9 cellular contexts compared by ENCODE assay signal in the genomic region with DNA sequence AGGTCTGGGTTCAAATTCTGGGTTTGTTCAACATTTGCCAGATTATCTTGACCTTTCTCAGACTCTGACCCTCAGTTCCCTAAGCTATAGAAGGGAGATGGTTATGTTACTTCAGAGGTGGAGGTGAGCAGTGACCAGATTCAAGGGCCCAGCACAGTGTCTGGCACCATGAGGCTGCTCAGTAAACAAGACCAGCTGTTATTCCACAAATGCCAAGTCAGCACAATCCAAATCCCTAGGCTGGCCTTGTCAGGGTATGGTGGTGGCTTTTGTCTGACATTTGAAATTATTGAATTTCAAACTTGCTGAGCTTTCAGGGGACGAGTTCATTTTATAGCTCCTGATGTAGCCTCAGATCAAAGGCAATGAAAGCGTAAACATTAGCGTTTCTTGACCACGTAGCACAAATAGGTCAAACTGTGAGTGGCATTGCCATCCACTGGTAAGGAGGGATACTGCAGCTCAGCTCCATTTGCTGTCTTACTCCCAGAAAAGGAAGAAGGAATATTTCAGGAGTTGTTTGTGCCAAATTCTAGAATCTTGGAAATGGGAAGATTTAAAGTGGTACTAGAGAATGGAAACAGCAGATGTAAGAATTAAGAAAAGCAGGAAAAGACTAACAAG.
DNase-seq lines count a peak whose midpoint lies in the region; ATAC-seq and TF ChIP-seq lines count a peak whose summit lies in the region.
"Had no signal": no experiment of that assay in that cellular context is flagged by ENCODE, and none has a peak within 500 bp of the region (broad histone marks: within the 10 kb centered on the region; RNA-seq: fewer than 3 reads in every experiment).

No MANE protein-coding gene starts in this region.

- H3K9me3 ChIP-seq in tibial nerve: no peaks in the 10 kb centered on the region

- H3K36me3 ChIP-seq in tibial nerve: peaks cover 0 to 3% (median 0%) of the 10 kb centered on the region in 3 donors

- H3K27ac ChIP-seq in tibial nerve: no peak overlapping the region

- no peak for ATAC-seq in HG02973 (IDR thresholded peaks at IDR 0.05; ENCODE audit: unreplicated experiment)
- ATAC-seq: sciatic nerve had no signal

- DNase-seq in activated CD8-positive, alpha-beta memory T cell treated with anti-CD3 and anti-CD28 coated beads for 24 hours: peak; percentile 47
- no peak for DNase-seq in activated CD8-positive, alpha-beta memory T cell treated with anti-CD3 and anti-CD28 coated beads, Interleukin-2, amount 50 U/mL, for 48 hours
- peak; percentile 21 for DNase-seq in RPMI8226
- DNase-seq in fibroblast of the conjunctiva (ENCODE audit: low read depth): peak; percentile 4
- no peak for DNase-seq in tibial nerve (ENCODE audit: low spot score in 2 of 2)
- DNase-seq in superior temporal gyrus (ENCODE audit: extremely low spot score): no peak
- DNase-seq in GM20000 (ENCODE audit: low spot score): no peak

- 61 to 62% methylated on average over 4 of the region's 4 CpGs for WGBS in tibial nerve, 2 donors

- peaks cover 0 to 8% (median 3%) of the 10 kb centered on the region in 4 donors for H3K4me1 ChIP-seq in tibial nerve

- H3K4me3 ChIP-seq in tibial nerve: no peak overlapping the region

- TF ChIP-seq POLR2A in tibial nerve (IDR thresholded peaks at IDR 0.05): no peak

- no peaks in the 10 kb centered on the region for H3K27me3 ChIP-seq in tibial nerve

- TF ChIP-seq CTCF in tibial nerve (IDR thresholded peaks at IDR 0.05) (peak in 3 of 5 experiments; percentile 17 to 26 (median 19)), GM20000 (IDR thresholded peaks at IDR 0.05; ENCODE audit: extremely low read depth, missing control alignments) (no peak)

- TF ChIP-seq EP300 in tibial nerve (IDR thresholded peaks at IDR 0.05): no peak

Comparison
In these comparisons a context has a peak if more than half of its experiments do, and no peak if none do; other contexts are left out.
1. DNase-seq: peak in activated CD8-positive, alpha-beta memory T cell treated with anti-CD3 and anti-CD28 coated beads for 24 hours (single experiment), RPMI8226 (single experiment) and fibroblast of the conjunctiva (single experiment); none in activated CD8-positive, alpha-beta memory T cell treated with anti-CD3 and anti-CD28 coated beads, Interleukin-2, amount 50 U/mL, for 48 hours (single experiment), tibial nerve (0 of 2), superior temporal gyrus (single experiment) and GM20000 (single experiment).